In genomic region chr10:75234683-75235374, GRCh38 we compare ENCODE assay signal across 8 cellular contexts. TPM values are rescaled to one million over a fixed set of nuclear protein-coding genes. Genes with fewer than 3 reads are reported as not detected.
DNase-seq lines count a peak whose midpoint lies in the region; ATAC-seq and TF ChIP-seq lines count a peak whose summit lies in the region.

No MANE protein-coding gene starts in this region.

- intact Hi-C loops in A673 (cut with micrococcal nuclease; ENCODE audit: unreplicated experiment) = loop anchor here (2.0 to 10.0 kb wide), 6 partner anchors 24 to 1110 kb away; partner anchors contain the start of genes KAT6B, SAMD8 and VDAC2
- intact Hi-C loops in activated CD8-positive, alpha-beta T cell treated with anti-CD3 and anti-CD28 coated beads for 36 hours (cut with micrococcal nuclease) = loop anchor here (5.0 kb wide), 1 partner anchor 123 kb away; the partner anchor contains the start of gene SAMD8

- no peaks in the 10 kb centered on the region for H3K79me2 ChIP-seq in osteoblast (ENCODE audit: insufficient read depth, low read length)

- peak overlapping the region; percentile 82 for H2AFZ ChIP-seq in osteoblast (ENCODE audit: low read length)

- H3K27ac ChIP-seq in A673 (ENCODE audit: low read depth, low read length, poor library complexity, severe bottlenecking) (no peak overlapping the region), osteoblast (ENCODE audit: low read depth, low read length) (no peak overlapping the region)

- H3K4me1 ChIP-seq in A673 (ENCODE audit: insufficient read depth, low read length, poor library complexity, severe bottlenecking) (peaks cover 27% of the 10 kb centered on the region), osteoblast (ENCODE audit: insufficient read depth, low read length) (peaks cover 21% of the 10 kb centered on the region)

- H3K4me3 ChIP-seq in A673 (ENCODE audit: low read depth, low read length, poor library complexity, severe bottlenecking) (peak overlapping the region; percentile 62), fibroblast of the aortic adventitia (ENCODE audit: low read depth, low read length) (peak overlapping the region; percentile 74), osteoblast (ENCODE audit: insufficient read depth, low read length) (peak overlapping the region; percentile 77)

- H3K36me3 ChIP-seq in A673 (ENCODE audit: insufficient read depth, low read length, poor library complexity, severe bottlenecking) (peaks cover 27% of the 10 kb centered on the region), osteoblast (ENCODE audit: insufficient read depth, low read length) (peaks cover 25% of the 10 kb centered on the region)

- peak; percentile 1 for ATAC-seq in GM19035 (IDR thresholded peaks at IDR 0.05; ENCODE audit: unreplicated experiment)
- ATAC-seq in HG03432 (IDR thresholded peaks at IDR 0.05; ENCODE audit: unreplicated experiment) = peak; percentile 10
- ATAC-seq in activated CD8-positive, alpha-beta T cell treated with anti-CD3 and anti-CD28 coated beads for 36 hours = peak; percentile 2

- H3K4me2 ChIP-seq in osteoblast (ENCODE audit: insufficient read depth, low read length) = peak overlapping the region; percentile 95

- DNase-seq in A673 (ENCODE audit: low spot score) = peak; percentile 32
- no peak for DNase-seq in activated CD8-positive, alpha-beta T cell treated with anti-CD3 and anti-CD28 coated beads for 36 hours
- DNase-seq in fibroblast of the aortic adventitia (ENCODE audit: low read depth) = no peak
- peak; percentile 87 for DNase-seq in osteoblast (ENCODE audit: insufficient read length, low spot score, missing footprints)
- DNase-seq in NCI-H187 treated with DMSO at 0.1 percent for 48 hours (lab: John Stamatoyannopoulos, UW) = no peak
- DNase-seq in A172 (ENCODE audit: low spot score) = no peak

- H4K20me1 ChIP-seq in osteoblast (ENCODE audit: insufficient read depth, low read length) = peaks cover 7% of the 10 kb centered on the region

- CTCF ChIA-PET in A673 (lab: Charles Lee) = interaction anchor here (0.9 kb wide), 1 partner anchor 47 kb away, joined by 6 read pairs; no protein-coding TSS in a partner anchor
- CTCF ChIA-PET in activated CD8-positive, alpha-beta T cell treated with anti-CD3 and anti-CD28 coated beads for 36 hours (lab: Charles Lee) = interaction anchor here (0.7 to 9.1 kb wide), 18 partner anchors 9 to 1000 kb away, joined by 3 to 118 read pairs (median 4); partner anchors contain the start of genes SAMD8 and VDAC2

- BruUV-seq in A673 (replicated peaks; lab: Mats Ljungman, UMichigan) = no TSS peak

- H3K36me3 Mint-ChIP-seq in activated CD8-positive, alpha-beta T cell treated with anti-CD3 and anti-CD28 coated beads for 36 hours (ENCODE audit: low read depth) = peaks cover 27% of the 10 kb centered on the region

- no peaks in the 10 kb centered on the region for H3K9me3 ChIP-seq in A673 (ENCODE audit: low read depth, low read length, poor library complexity, severe bottlenecking)
- H3K9me3 ChIP-seq in osteoblast (ENCODE audit: low read depth, low read length) = no peaks in the 10 kb centered on the region

- POLR2A ChIA-PET in A673 (lab: Charles Lee; ENCODE audit: low non-redundant PET) = no interaction called here
- POLR2A ChIA-PET in activated CD8-positive, alpha-beta T cell treated with anti-CD3 and anti-CD28 coated beads for 36 hours (lab: Charles Lee) = interaction anchor here (0.9 to 11.3 kb wide), 6 partner anchors 13 to 287 kb away, joined by 3 to 106 read pairs (median 4); partner anchors contain the start of genes SAMD8 and VDAC2

- peak overlapping the region; percentile 81 for H3K4me3 Mint-ChIP-seq in activated CD8-positive, alpha-beta T cell treated with anti-CD3 and anti-CD28 coated beads for 36 hours

- H3K27ac Mint-ChIP-seq in activated CD8-positive, alpha-beta T cell treated with anti-CD3 and anti-CD28 coated beads for 36 hours = peak overlapping the region; percentile 70

- H3K27me3 Mint-ChIP-seq in activated CD8-positive, alpha-beta T cell treated with anti-CD3 and anti-CD28 coated beads for 36 hours = no peaks in the 10 kb centered on the region

- no peaks in the 10 kb centered on the region for H3K9me3 Mint-ChIP-seq in activated CD8-positive, alpha-beta T cell treated with anti-CD3 and anti-CD28 coated beads for 36 hours

- TF ChIP-seq CTCF in A673 (conservative IDR thresholded peaks at IDR 0.05; ENCODE audit: low read depth, low read length) = no peak
- TF ChIP-seq CTCF in activated CD8-positive, alpha-beta T cell treated with anti-CD3 and anti-CD28 coated beads for 36 hours (IDR thresholded peaks at IDR 0.05) = no peak
- no peak for TF ChIP-seq CTCF in fibroblast of the aortic adventitia (IDR thresholded peaks at IDR 0.05; ENCODE audit: insufficient read depth, low read length)
- TF ChIP-seq CTCF in osteoblast (IDR thresholded peaks at IDR 0.05; ENCODE audit: extremely low read depth, low read depth, low read length) = no peak

- peaks cover 26% of the 10 kb centered on the region for H3K4me1 Mint-ChIP-seq in activated CD8-positive, alpha-beta T cell treated with anti-CD3 and anti-CD28 coated beads for 36 hours (ENCODE audit: low read depth)

- H3K27me3 ChIP-seq in A673 (replicated peaks; ENCODE audit: insufficient read depth, low read depth, low read length, poor library complexity) (no peaks in the 10 kb centered on the region), osteoblast (ENCODE audit: insufficient read depth, low read length) (no peaks in the 10 kb centered on the region)

RNA-seq across cellular contexts. Expression of gene COMTD1, which starts 0.9 kb away (rescaled TPM):
- total RNA-seq in A673 (2021) = 3.4 and 3.8 TPM in 2 replicates
- total RNA-seq in activated CD8-positive, alpha-beta T cell treated with anti-CD3 and anti-CD28 coated beads for 36 hours = 10 to 100 TPM; 54.5 to 58.1 TPM
- 7.0 and 16.3 TPM in 2 replicates for total RNA-seq in fibroblast of the aortic adventitia (ENCODE audit: low replicate concordance)
- total RNA-seq in osteoblast = 8.5 and 13.4 TPM in 2 replicates
- total RNA-seq in A172 (2014; rRNA removed; shearing (Covaris generic)) = 27.0 and 49.9 TPM in 2 replicates

RNA-seq across cellular contexts. Expression of gene VDAC2, which starts 24.2 kb away (rescaled TPM):
- total RNA-seq in A673 (2021) = 307 and 328 TPM in 2 replicates
- total RNA-seq in activated CD8-positive, alpha-beta T cell treated with anti-CD3 and anti-CD28 coated beads for 36 hours = 100 to 1,000 TPM; 253 to 263 TPM
- total RNA-seq in fibroblast of the aortic adventitia (ENCODE audit: low replicate concordance) = 94.6 and 174 TPM in 2 replicates
- 141 and 145 TPM in 2 replicates for total RNA-seq in osteoblast
- 354 and 357 TPM in 2 replicates for total RNA-seq in A172 (2014; rRNA removed; shearing (Covaris generic))

Comparison
In these comparisons a context has a peak if more than half of its experiments do, and no peak if none do; other contexts are left out.
1. DNase-seq: peak in A673 (single experiment) and osteoblast (single experiment); none in activated CD8-positive, alpha-beta T cell treated with anti-CD3 and anti-CD28 coated beads for 36 hours (single experiment), fibroblast of the aortic adventitia (single experiment), NCI-H187 treated with DMSO at 0.1 percent for 48 hours (single experiment) and A172 (single experiment).
2. Peak in every context shown above with its lines, with median percentiles within 50 percentile points of each other: H3K4me3 ChIP-seq and ATAC-seq.